ENCODE assay signal across 8 cellular contexts in the genomic region with DNA sequence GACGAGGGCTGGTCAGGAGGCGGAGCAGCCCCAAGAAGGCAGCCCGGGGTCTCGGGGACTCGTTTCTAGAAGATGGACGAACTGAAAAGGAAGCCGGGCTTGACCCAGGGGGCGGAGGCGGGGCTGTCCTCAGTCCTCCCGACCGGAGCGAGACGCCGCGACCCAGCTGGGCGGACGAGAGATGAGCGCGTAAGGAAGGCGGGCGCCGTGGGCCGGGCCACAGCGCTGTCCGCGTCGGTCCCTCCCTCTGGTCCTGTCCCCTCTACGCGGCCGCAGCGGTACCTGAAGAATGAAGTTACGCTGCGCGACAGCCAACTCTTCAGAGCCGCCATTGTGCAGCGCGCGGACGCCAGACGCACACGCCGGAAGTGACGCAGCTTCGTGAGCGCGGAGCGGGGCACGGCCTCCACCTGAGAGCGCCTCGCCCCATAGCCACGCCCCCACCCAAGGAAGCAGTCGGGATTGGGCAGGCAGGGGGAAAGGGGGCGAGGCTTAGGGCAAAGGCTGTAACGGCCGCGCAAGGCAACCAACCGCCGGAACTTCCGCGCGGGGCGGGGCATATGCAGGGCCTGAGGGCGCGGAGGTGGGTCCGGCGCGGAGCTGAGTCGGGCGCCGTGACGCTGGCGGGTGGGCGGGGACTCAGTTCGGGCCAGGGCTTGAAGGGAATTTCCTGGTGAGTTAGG. TPM values are rescaled to one million over a fixed set of nuclear protein-coding genes. Genes with fewer than 3 reads are reported as not detected.
DNase-seq lines count a peak whose midpoint lies in the region; TF ChIP-seq lines count a peak whose summit lies in the region.

A gene (minus strand): TSS at position 370 of the 683 bp plus-strand sequence. CDS start 38 bp downstream, at position 332.

- intact Hi-C loops in activated naive CD4-positive, alpha-beta T cell treated with anti-CD3 and anti-CD28 coated beads for 36 hours (cut with micrococcal nuclease): loop anchor here (1.0 to 10.0 kb wide), 11 partner anchors 23 to 567 kb away; a partner anchor contains a TSS

- H3K4me3 ChIP-seq in HFF-Myc (replicated peaks; ENCODE audit: low read depth, low read length): peak within 1 kb of the TSS; percentile 98
- peak within 1 kb of the TSS; percentile 99 to 100 for H3K4me3 ChIP-seq in neuronal stem cell (ENCODE audit: low read length in 2 of 2)

- H3K23ac ChIP-seq in neuronal stem cell (ENCODE audit: low read depth, low read length, poor library complexity): peak within 1 kb of the TSS; percentile 96

- H3K4me2 ChIP-seq in neuronal stem cell (ENCODE audit: insufficient read depth, low read length, poor library complexity, severe bottlenecking): peak within 1 kb of the TSS; percentile 63

- H3K36me3 Mint-ChIP-seq in activated naive CD4-positive, alpha-beta T cell treated with anti-CD3 and anti-CD28 coated beads for 36 hours (ENCODE audit: low read depth): peaks cover 16% of the 10 kb centered on the region

- peak within 1 kb of the TSS; percentile 84 for H3K4me3 Mint-ChIP-seq in activated naive CD4-positive, alpha-beta T cell treated with anti-CD3 and anti-CD28 coated beads for 36 hours

- DNase-seq in GM03348 (ENCODE audit: low spot score) (peak; percentile 100), HFF-Myc (ENCODE audit: extremely low read depth, low read depth) (peak; percentile 94), NAMALWA (ENCODE audit: low spot score) (peak; percentile 99), SK-N-DZ (ENCODE audit: low spot score) (peak; percentile 100), foreskin melanocyte (peak; percentile 99), neuronal stem cell (ENCODE audit: low spot score) (peak; percentile 99)
- DNase-seq in activated naive CD4-positive, alpha-beta T cell treated with anti-CD3 and anti-CD28 coated beads for 36 hours: peak; percentile 100

- peaks cover 4% of the 10 kb centered on the region for H3K79me1 ChIP-seq in neuronal stem cell (ENCODE audit: low read depth, low read length)

- H2AK5ac ChIP-seq in neuronal stem cell (ENCODE audit: low read depth, low read length): peak within 1 kb of the TSS; percentile 95

- peak within 1 kb of the TSS; percentile 99 for H3K18ac ChIP-seq in neuronal stem cell (ENCODE audit: low read length)

- H4K8ac ChIP-seq in neuronal stem cell (ENCODE audit: low read depth, low read length): peak within 1 kb of the TSS; percentile 78

- H4K91ac ChIP-seq in neuronal stem cell (ENCODE audit: low read depth, low read length, poor library complexity): no peak within 1 kb of the TSS

- no peaks in the 10 kb centered on the region for H3K9me3 Mint-ChIP-seq in activated naive CD4-positive, alpha-beta T cell treated with anti-CD3 and anti-CD28 coated beads for 36 hours

- WGBS in neuronal stem cell (ENCODE audit: extremely low coverage in 2 of 2, insufficient read length in 2 of 2, insufficient replicate concordance in 1 of 2), 2 donors: no CpG with 5 or more reads among the region's 74 CpGs

- peaks cover 15 to 26% of the 10 kb centered on the region in 2 donors for H3K4me1 ChIP-seq in neuronal stem cell (ENCODE audit: control insufficient read depth in 2 of 2, insufficient read depth in 1 of 2, low read depth in 1 of 2, low read length in 2 of 2)

- peak within 1 kb of the TSS; percentile 57 for H2BK120ac ChIP-seq in neuronal stem cell (ENCODE audit: low read depth, low read length)

- H2BK12ac ChIP-seq in neuronal stem cell (ENCODE audit: low read length): peak within 1 kb of the TSS; percentile 80

- H3K9me3 ChIP-seq in neuronal stem cell (replicated peaks in 1 of 2; ENCODE audit: control insufficient read depth in 2 of 2, insufficient read depth in 1 of 2, low read depth in 1 of 2, low read length in 2 of 2): no peaks in the 10 kb centered on the region

- H3K36me3 ChIP-seq in neuronal stem cell (replicated peaks in 1 of 2; ENCODE audit: control insufficient read depth in 2 of 2, insufficient read depth in 2 of 2, low read length in 2 of 2): peaks cover 14 to 49% of the 10 kb centered on the region in 2 donors

- H3K27me3 Mint-ChIP-seq in activated naive CD4-positive, alpha-beta T cell treated with anti-CD3 and anti-CD28 coated beads for 36 hours (ENCODE audit: low read depth): no peaks in the 10 kb centered on the region

- TF ChIP-seq CTCF in HFF-Myc (IDR thresholded peaks at IDR 0.05; ENCODE audit: low read depth, low read length, missing control alignments): no peak
- no peak for TF ChIP-seq CTCF in subcutaneous adipose tissue (IDR thresholded peaks at IDR 0.05; ENCODE audit: low read depth)

- H2BK15ac ChIP-seq in neuronal stem cell (ENCODE audit: low read length): no peak within 1 kb of the TSS

- no peaks in the 10 kb centered on the region for H3K27me3 ChIP-seq in neuronal stem cell (ENCODE audit: control insufficient read depth in 3 of 3, insufficient read depth in 3 of 3, low read depth in 1 of 3, low read length in 3 of 3)

- peak within 1 kb of the TSS; percentile 91 for H3K4ac ChIP-seq in neuronal stem cell (ENCODE audit: low read length)

- H3K27ac ChIP-seq in neuronal stem cell (replicated peaks; ENCODE audit: low read length): peak within 1 kb of the TSS; percentile 96

- CTCF ChIA-PET in activated naive CD4-positive, alpha-beta T cell treated with anti-CD3 and anti-CD28 coated beads for 36 hours (lab: Charles Lee): interaction anchor here (1.0 to 1.8 kb wide), 2 partner anchors 41 to 129 kb away, joined by 5 to 6 read pairs; no protein-coding TSS in a partner anchor

- H3K9ac ChIP-seq in neuronal stem cell (ENCODE audit: low read depth, low read length, poor library complexity): peak within 1 kb of the TSS; percentile 99

- no peak within 1 kb of the TSS for H3K14ac ChIP-seq in neuronal stem cell (ENCODE audit: low read length)

- peak within 1 kb of the TSS; percentile 79 for H3K27ac Mint-ChIP-seq in activated naive CD4-positive, alpha-beta T cell treated with anti-CD3 and anti-CD28 coated beads for 36 hours

- peak within 1 kb of the TSS; percentile 96 for H2AFZ ChIP-seq in neuronal stem cell (ENCODE audit: low read length)

- H2BK5ac ChIP-seq in neuronal stem cell (ENCODE audit: low read length): peak within 1 kb of the TSS; percentile 87

- H3K4me1 Mint-ChIP-seq in activated naive CD4-positive, alpha-beta T cell treated with anti-CD3 and anti-CD28 coated beads for 36 hours (ENCODE audit: low read depth): peaks cover 39% of the 10 kb centered on the region

RNA-seq across cellular contexts. Expression of the gene that starts here (rescaled TPM):
- polyA plus RNA-seq in SK-N-DZ (2014; cell fraction: cytosol; rRNA removed): 227 and 239 TPM in 2 replicates
- polyA plus RNA-seq in SK-N-DZ (2014; cell fraction: nucleus; rRNA removed): 133 and 135 TPM in 2 replicates
- total RNA-seq in activated naive CD4-positive, alpha-beta T cell treated with anti-CD3 and anti-CD28 coated beads for 36 hours: 10 to 100 TPM; 46.1 to 48.1 TPM
- 84.5 TPM for polyA plus RNA-seq in neuronal stem cell (2013, experiment 1 of 2)
- 84.3 TPM for polyA plus RNA-seq in neuronal stem cell (2013, experiment 2 of 2)
- 10 to 100 TPM; 25.2 to 38.3 (median 32.0) TPM for total RNA-seq in subcutaneous adipose tissue

Comparison
In these comparisons a context has a peak if more than half of its experiments do, and no peak if none do; other contexts are left out.
1. Peak in every context shown above with its lines: DNase-seq, H3K4me3 ChIP-seq and H3K27ac ChIP-seq.